ENCODE assay signal across 20 cellular contexts in genomic region chr10:99937630-99938029, GRCh38.
DNase-seq lines count a peak whose midpoint lies in the region; ATAC-seq and TF ChIP-seq lines count a peak whose summit lies in the region.
"Had no signal": no experiment of that assay in that cellular context is flagged by ENCODE, and none has a peak within 500 bp of the region (broad histone marks: within the 10 kb centered on the region; RNA-seq: fewer than 3 reads in every experiment).

No MANE protein-coding gene starts in this region.

- DNase-seq in GM13976 (ENCODE audit: low spot score) (peak; percentile 45), MV-4-11 (lab: John Stamatoyannopoulos, UW) (peak; percentile 18), osteocyte (ENCODE audit: extremely low spot score, unreplicated experiment) (peak; percentile 19), C1 segment of cervical spinal cord (lab: John Stamatoyannopoulos, UW) (no peak), esophagus muscularis mucosa (ENCODE audit: extremely low spot score) (no peak)
- DNase-seq: activated CD8-positive, alpha-beta memory T cell treated with anti-CD3 and anti-CD28 coated beads for 24 hours; activated gamma-delta T cell treated with Interleukin-2 at 50 U/mL for 16 hours; GM23248; heart right ventricle; NCI-H1417 treated with DMSO at 0.1 percent for 48 hours; NCI-H345; occipital lobe had no signal

- 90% methylated on average over 3 of the region's 3 CpGs for WGBS in esophagus muscularis mucosa

- no peaks in the 10 kb centered on the region for H3K9me3 ChIP-seq in esophagus muscularis mucosa
- H3K9me3 ChIP-seq: heart right ventricle had no signal

- no peak overlapping the region for H3K4me3 Mint-ChIP-seq in osteocyte (ENCODE audit: unreplicated experiment)
- H3K4me3 Mint-ChIP-seq: B cell, mesothelial cell of epicardium had no signal

- H3K4me3 ChIP-seq in esophagus muscularis mucosa, result no peak overlapping the region
- H3K4me3 ChIP-seq: GM23248, heart right ventricle, K562, SJSA1 had no signal

- no peak overlapping the region for H3K27ac Mint-ChIP-seq in osteocyte (ENCODE audit: unreplicated experiment)
- H3K27ac Mint-ChIP-seq: B cell, mesothelial cell of epicardium had no signal

- intact Hi-C loops in esophagus muscularis mucosa (cut with DNase I), result no loop called here

- peaks cover 12% of the 10 kb centered on the region for H3K4me1 Mint-ChIP-seq in osteocyte (ENCODE audit: unreplicated experiment)

- no peak for TF ChIP-seq POLR2A in esophagus muscularis mucosa (IDR thresholded peaks at IDR 0.05; ENCODE audit: low read depth)

- TF ChIP-seq EP300 in esophagus muscularis mucosa (IDR thresholded peaks at IDR 0.05), result no peak

- ATAC-seq in GM21423 (IDR thresholded peaks at IDR 0.05; ENCODE audit: unreplicated experiment), result peak; percentile 62
- ATAC-seq in GM19035 (IDR thresholded peaks at IDR 0.05; ENCODE audit: unreplicated experiment), result no peak
- no peak for ATAC-seq in GM19452 (IDR thresholded peaks at IDR 0.05; ENCODE audit: unreplicated experiment)
- ATAC-seq: esophagus mucosa, heart right ventricle, K562 had no signal

- peaks cover 0 to 8% (median 2%) of the 10 kb centered on the region in 4 donors for H3K4me1 ChIP-seq in esophagus muscularis mucosa

- TF ChIP-seq CTCF in GM13976 (IDR thresholded peaks at IDR 0.05; ENCODE audit: borderline replicate concordance, control extremely low read depth, extremely low read depth, insufficient read depth, missing control alignments) (no peak), osteocyte (IDR thresholded peaks at IDR 0.05) (no peak), esophagus muscularis mucosa (IDR thresholded peaks at IDR 0.05) (no peak)

- H3K36me3 ChIP-seq in esophagus muscularis mucosa, result peaks cover 0 to 3% (median 0%) of the 10 kb centered on the region in 4 donors
- H3K36me3 ChIP-seq: heart right ventricle had no signal

- in situ Hi-C loops in GM13976 (cut with MboI; ENCODE audit: low sequenced_read_pairs, unreplicated experiment), result no loop called here

- H3K9me3 Mint-ChIP-seq in osteocyte (ENCODE audit: unreplicated experiment), result peaks cover 8% of the 10 kb centered on the region

- no peaks in the 10 kb centered on the region for H3K27me3 Mint-ChIP-seq in osteocyte (ENCODE audit: unreplicated experiment)
- H3K27me3 Mint-ChIP-seq: B cell had no signal

- no peak overlapping the region for H3K27ac ChIP-seq in esophagus muscularis mucosa (replicated peaks in 1 of 4)
- H3K27ac ChIP-seq: GM23248, heart right ventricle, SJSA1 had no signal

- no peaks in the 10 kb centered on the region for H3K27me3 ChIP-seq in esophagus muscularis mucosa
- H3K27me3 ChIP-seq: heart right ventricle, SJSA1 had no signal

- peaks cover 11% of the 10 kb centered on the region for H3K36me3 Mint-ChIP-seq in osteocyte (ENCODE audit: unreplicated experiment)

Comparison
In these comparisons a context has a peak if more than half of its experiments do, and no peak if none do; other contexts are left out.
1. DNase-seq: peak in GM13976 (single experiment), MV-4-11 (single experiment) and osteocyte (single experiment); none in C1 segment of cervical spinal cord (0 of 14) and esophagus muscularis mucosa (single experiment).